8 cellular contexts compared by ENCODE assay signal in the genomic region with DNA sequence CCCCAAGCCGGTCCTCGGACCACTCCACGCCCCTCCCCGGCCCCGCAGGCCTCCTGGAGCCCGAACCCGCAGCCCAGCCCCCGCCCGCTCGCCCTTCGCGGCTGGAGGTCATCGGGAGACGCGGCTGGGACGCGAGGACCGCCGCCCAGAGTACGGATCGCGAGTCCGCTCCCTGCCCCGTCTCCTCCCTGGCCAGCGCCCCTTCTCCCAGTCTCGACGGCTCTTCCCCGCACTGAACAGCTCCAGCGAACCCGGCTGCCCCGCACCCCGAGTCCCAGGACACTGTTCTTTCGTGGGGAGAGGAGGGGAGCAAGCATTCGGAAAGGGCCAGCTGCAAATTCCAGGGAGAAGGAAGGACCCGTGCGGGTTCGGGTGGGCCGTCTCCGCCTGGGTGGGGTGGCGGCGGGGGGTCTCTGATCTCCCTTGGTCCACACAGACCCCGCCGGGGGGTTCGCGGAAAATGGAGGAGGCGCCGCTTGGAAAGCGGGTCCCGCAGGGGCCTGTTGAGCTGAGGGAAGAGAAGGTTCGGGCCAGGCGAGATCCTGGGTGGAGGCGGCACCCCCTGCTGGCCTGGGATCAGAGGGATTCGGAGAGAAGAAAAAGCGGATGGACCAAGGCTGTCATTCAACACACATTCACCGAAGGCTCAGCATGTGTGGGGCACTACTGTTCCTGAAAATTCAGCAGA. TPM values are rescaled to one million over a fixed set of nuclear protein-coding genes. Genes with fewer than 3 reads are reported as not detected.
DNase-seq lines count a peak whose midpoint lies in the region; ATAC-seq and TF ChIP-seq lines count a peak whose summit lies in the region.

No MANE protein-coding gene starts in this region.

- no peaks in the 10 kb centered on the region for H3K9me3 ChIP-seq in breast epithelium
- H3K9me3 ChIP-seq in spleen = no peaks in the 10 kb centered on the region

- peaks cover 0 to 3% of the 10 kb centered on the region in 2 donors for H3K27me3 ChIP-seq in breast epithelium
- H3K27me3 ChIP-seq in spleen (replicated peaks in 1 of 7) = peaks cover 2 to 80% (median 33%) of the 10 kb centered on the region in 7 donors

- H3K27ac Mint-ChIP-seq in CD14-positive monocyte = peak overlapping the region in 2 of 7 donors; percentile 48 to 54

- no peak for DNase-seq in CD14-positive monocyte (ENCODE audit: low spot score)
- DNase-seq in GM20000 (ENCODE audit: low spot score) = peak; percentile 68
- DNase-seq in OCI-M1 (lab: John Stamatoyannopoulos, UW) = peak; percentile 57
- peak; percentile 52 to 85 for DNase-seq in breast epithelium (ENCODE audit: low spot score in 2 of 2)
- DNase-seq in islet precursor cell = peak; percentile 94
- DNase-seq in spleen = no peak

- H3K4me3 Mint-ChIP-seq in CD14-positive monocyte = peak overlapping the region; percentile 75 to 92

- H3K4me1 Mint-ChIP-seq in CD14-positive monocyte = peaks cover 35% of the 10 kb centered on the region

- peaks cover 0 to 27% (median 14%) of the 10 kb centered on the region in 7 donors for H3K9me3 Mint-ChIP-seq in CD14-positive monocyte

- 1 to 3% (median 2%) methylated on average over 48 to 55 of the region's 55 CpGs for WGBS in spleen, 5 donors

- ATAC-seq in GM19395 (IDR thresholded peaks at IDR 0.05; ENCODE audit: unreplicated experiment) = no peak
- no peak for ATAC-seq in HG03025 (IDR thresholded peaks at IDR 0.05; ENCODE audit: low FRiP score, unreplicated experiment)

- H3K4me1 ChIP-seq in breast epithelium = peaks cover 0 to 2% of the 10 kb centered on the region in 2 donors
- peaks cover 28 to 69% (median 57%) of the 10 kb centered on the region in 6 donors for H3K4me1 ChIP-seq in spleen

- peaks cover 5 to 7% of the 10 kb centered on the region in 2 donors for H3K36me3 Mint-ChIP-seq in CD14-positive monocyte

- intact Hi-C loops in CD14-positive monocyte (cut with micrococcal nuclease) = loop anchor here in 1 of 2 donors (10.0 kb wide), 1 partner anchor 141 kb away; no protein-coding TSS in a partner anchor
- intact Hi-C loops in breast epithelium (cut with DNase I; ENCODE audit: low total_unique reads) = loop anchor here (10.0 kb wide), 1 partner anchor 111 kb away; no protein-coding TSS in a partner anchor
- intact Hi-C loops in spleen (cut with DNase I; ENCODE audit: low total_unique reads) = loop anchor here (5.0 kb wide), 1 partner anchor 118 kb away; no protein-coding TSS in a partner anchor

- H3K36me3 ChIP-seq in breast epithelium = no peaks in the 10 kb centered on the region
- H3K36me3 ChIP-seq in spleen = no peaks in the 10 kb centered on the region

- H3K27ac ChIP-seq in breast epithelium (peak overlapping the region in 1 of 2 donors; percentile 62), spleen (peak overlapping the region in 1 of 8 donors; percentile 28)

- no peak for TF ChIP-seq POLR2A in breast epithelium (IDR thresholded peaks at IDR 0.05)
- TF ChIP-seq POLR2A in spleen (IDR thresholded peaks at IDR 0.05) = no peak

- H3K27me3 Mint-ChIP-seq in CD14-positive monocyte (ENCODE audit: low read depth in 3 of 3) = peaks cover 66 to 90% (median 75%) of the 10 kb centered on the region in 3 donors

- H3K4me3 ChIP-seq in breast epithelium = peak overlapping the region; percentile 56 to 75 (median 65)
- peak overlapping the region; percentile 33 to 84 (median 65) for H3K4me3 ChIP-seq in spleen

- TF ChIP-seq CTCF in CD14-positive monocyte (IDR thresholded peaks at IDR 0.05) = peak; percentile 59
- TF ChIP-seq CTCF in GM20000 (IDR thresholded peaks at IDR 0.05; ENCODE audit: extremely low read depth, missing control alignments) = no peak
- peak; percentile 54 to 79 (median 58) for TF ChIP-seq CTCF in breast epithelium (IDR thresholded peaks at IDR 0.05)
- TF ChIP-seq CTCF in spleen (IDR thresholded peaks at IDR 0.05 in 8 of 11, conservative IDR thresholded peaks at IDR 0.05 in 3 of 11) = peak in 10 of 11 experiments; percentile 8 to 66 (median 54)

RNA-seq across cellular contexts. Expression of gene RTN4RL1, which starts 0.6 kb away (rescaled TPM):
- under 1 TPM; 0.11 to 0.29 TPM for polyA plus RNA-seq in CD14-positive monocyte
- total RNA-seq in breast epithelium = 10 to 100 TPM in 2 of 3 donors, 1 to 10 TPM in 1; 3.8 to 19.6 (median 14.1) TPM
- 1 to 10 TPM in 5 of 7 donors, under 1 TPM in 2; 0.67 to 4.5 (median 2.1) TPM for total RNA-seq in spleen
- under 1 TPM; 0.09 to 0.67 (median 0.26) TPM for polyA plus RNA-seq in spleen

RNA-seq across cellular contexts. Expression of gene DPH1, which starts 4.2 kb away (rescaled TPM):
- polyA plus RNA-seq in CD14-positive monocyte (1 to 10 TPM; 7.5 to 9.3 TPM), spleen (10 to 100 TPM; 20.6 to 37.9 (median 20.9) TPM)
- total RNA-seq in breast epithelium (10 to 100 TPM; 28.3 to 66.6 (median 55.7) TPM), spleen (10 to 100 TPM; 38.3 to 58.5 (median 43.5) TPM)

RNA-seq across cellular contexts. Expression of gene OVCA2, which starts 16.1 kb away (rescaled TPM):
- polyA plus RNA-seq in CD14-positive monocyte (10 to 100 TPM; 69.1 to 94.9 TPM), spleen (10 to 100 TPM; 52.9 to 68.8 (median 66.4) TPM)
- total RNA-seq in breast epithelium (10 to 100 TPM; 24.3 to 35.4 (median 32.5) TPM), spleen (10 to 100 TPM; 20.9 to 51.3 (median 28.9) TPM)

RNA-seq across cellular contexts. Expression of gene HIC1, which starts 29.1 kb away (rescaled TPM):
- under 1 TPM; 0.13 to 0.30 TPM for polyA plus RNA-seq in CD14-positive monocyte
- total RNA-seq in breast epithelium = 10 to 100 TPM; 12.6 to 16.4 (median 12.7) TPM
- total RNA-seq in spleen = 10 to 100 TPM in 6 of 7 donors, 1 to 10 TPM in 1; 7.0 to 59.6 (median 23.3) TPM
- 1 to 10 TPM; 1.3 to 4.7 (median 2.6) TPM for polyA plus RNA-seq in spleen

Comparison
In these comparisons a context has a peak if more than half of its experiments do, and no peak if none do; other contexts are left out.
1. DNase-seq: peak in GM20000 (single experiment), OCI-M1 (single experiment), breast epithelium (2 of 2) and islet precursor cell (single experiment); none in CD14-positive monocyte (single experiment) and spleen (single experiment).